Comparison of ENCODE assay signal across 9 cellular contexts in the genomic region with DNA sequence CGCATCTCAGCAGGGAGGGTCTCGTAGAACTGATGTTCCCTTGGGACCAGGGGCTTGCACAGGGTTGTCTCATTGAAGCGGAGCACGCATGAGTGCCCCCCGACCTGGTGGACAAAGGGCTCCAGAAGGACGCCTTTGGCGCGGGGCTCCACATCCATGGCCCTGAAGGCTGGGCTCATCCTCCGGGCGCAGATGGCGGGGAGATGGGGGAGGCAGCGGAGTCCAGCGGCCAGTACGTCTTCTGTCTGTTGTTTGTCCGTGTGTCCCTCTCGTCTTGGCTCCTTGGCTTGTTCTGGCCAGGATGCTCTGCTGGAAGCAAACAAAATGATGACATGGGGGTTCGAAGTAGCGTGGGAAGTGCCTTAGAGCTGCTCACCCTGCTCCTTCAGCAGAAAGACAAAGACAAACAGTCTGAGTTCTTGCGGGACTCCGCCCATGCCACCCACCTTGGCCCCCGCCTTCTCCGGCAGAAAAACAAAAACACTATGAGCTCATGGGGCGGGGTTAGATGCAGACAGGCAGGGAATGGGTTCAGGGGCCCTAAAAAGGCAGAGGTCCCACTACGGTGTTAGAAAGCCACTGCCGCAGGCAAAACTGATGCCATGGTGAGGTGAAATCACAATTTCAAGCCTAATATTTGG. TPM values are rescaled to one million over a fixed set of nuclear protein-coding genes. Genes with fewer than 3 reads are reported as not detected.
DNase-seq lines count a peak whose midpoint lies in the region; TF ChIP-seq lines count a peak whose summit lies in the region.
"Had no signal": no experiment of that assay in that cellular context is flagged by ENCODE, and none has a peak within 500 bp of the region (broad histone marks: within the 10 kb centered on the region; RNA-seq: fewer than 3 reads in every experiment).

No MANE protein-coding gene starts in this region.

- peak overlapping the region; percentile 26 for H3K4me3 ChIP-seq in AG04449 (ENCODE audit: low read depth, low read length)
- H3K4me3 ChIP-seq in SK-N-SH (ENCODE audit: low read depth in 2 of 2, low read length in 1 of 2): no peak overlapping the region; a peak in 1 of 4 replicates
- H3K4me3 ChIP-seq in fibroblast of pulmonary artery (replicated peaks; ENCODE audit: low read depth, low read length): peak overlapping the region; percentile 58
- no peak overlapping the region for H3K4me3 ChIP-seq in neural cell (ENCODE audit: low read length)
- no peak overlapping the region for H3K4me3 ChIP-seq in MG63

- no peak for TF ChIP-seq CTCF in AG04449 (IDR thresholded peaks at IDR 0.05; ENCODE audit: insufficient read depth, low read length, missing control alignments)
- TF ChIP-seq CTCF in SK-N-SH (IDR thresholded peaks at IDR 0.05): no peak
- TF ChIP-seq CTCF in fibroblast of pulmonary artery (IDR thresholded peaks at IDR 0.05; ENCODE audit: low read length, missing control alignments): no peak
- no peak for TF ChIP-seq CTCF in neural cell (IDR thresholded peaks at IDR 0.05; ENCODE audit: poor library complexity, severe bottlenecking)

- TF ChIP-seq RAD21 in SK-N-SH (IDR thresholded peaks at IDR 0.05; ENCODE audit: low read length) (no peak), neural cell (conservative IDR thresholded peaks at IDR 0.05) (no peak)

- no peaks in the 10 kb centered on the region for H3K9me3 ChIP-seq in SK-N-SH
- H3K9me3 ChIP-seq in neural cell (ENCODE audit: low read length): no peaks in the 10 kb centered on the region
- no peaks in the 10 kb centered on the region for H3K9me3 ChIP-seq in MG63

- peak overlapping the region; percentile 56; the same call in 1 of the 2 replicates for H3K9ac ChIP-seq in SK-N-SH
- no peak overlapping the region for H3K9ac ChIP-seq in neural cell (ENCODE audit: low read length)

- H3K79me2 ChIP-seq in SK-N-SH (ENCODE audit: insufficient read depth) (peaks cover 95% of the 10 kb centered on the region), neural cell (replicated peaks; ENCODE audit: insufficient read depth, low read length) (peaks cover 80% of the 10 kb centered on the region)

- TF ChIP-seq EP300 in SK-N-SH (IDR thresholded peaks at IDR 0.05; ENCODE audit: borderline replicate concordance in 1 of 2, low read depth in 1 of 2, low read length in 1 of 2): no peak
- no peak for TF ChIP-seq EP300 in neural cell (conservative IDR thresholded peaks at IDR 0.05; ENCODE audit: poor library complexity, severe bottlenecking)

- H3K36me3 ChIP-seq in SK-N-SH (replicated peaks in 1 of 2; ENCODE audit: control insufficient read depth in 1 of 2, insufficient read depth in 2 of 2, low read length in 1 of 2): peaks cover 63 to 65% of the 10 kb centered on the region in 2 experiments
- peaks cover 13% of the 10 kb centered on the region for H3K36me3 ChIP-seq in neural cell (ENCODE audit: insufficient read depth, low read length)
- peaks cover 14% of the 10 kb centered on the region for H3K36me3 ChIP-seq in MG63

- peaks cover 19 to 21% of the 10 kb centered on the region in 2 experiments; a peak in 3 of 4 replicates for H3K4me1 ChIP-seq in SK-N-SH (ENCODE audit: control insufficient read depth in 1 of 2, insufficient read depth in 2 of 2, low read depth in 1 of 2, low read length in 1 of 2)

- POLR2A ChIA-PET in AG04449 (lab: Yijun Ruan, JAX) (interaction anchor here (0.6 kb wide), 2 partner anchors 9 to 29 kb away, joined by 3 read pairs; no protein-coding TSS in a partner anchor), SK-N-SH (lab: Yijun Ruan, JAX) (no interaction called here)

- H3F3A ChIP-seq in SK-N-SH (replicated peaks; ENCODE audit: insufficient read depth) (peaks cover 50% of the 10 kb centered on the region), neural cell (ENCODE audit: insufficient read depth, low read length, poor library complexity, severe bottlenecking) (no peaks in the 10 kb centered on the region)

- H3K9me2 ChIP-seq in SK-N-SH (no peaks in the 10 kb centered on the region), neural cell (ENCODE audit: insufficient read depth, low read length) (no peaks in the 10 kb centered on the region)

- DNase-seq in AG04449 (ENCODE audit: low read depth, low spot score): no peak
- DNase-seq in SK-N-SH: no peak
- peak; percentile 89 for DNase-seq in fibroblast of pulmonary artery (ENCODE audit: low read depth)
- no peak for DNase-seq in NCI-H128 (lab: John Stamatoyannopoulos, UW; ENCODE audit: unreplicated experiment)
- DNase-seq in 8988T: no peak
- DNase-seq in GOT3 (lab: John Stamatoyannopoulos, UW): no peak
- DNase-seq in MG63: no peak
- DNase-seq: DMS79 had no signal

- 87% methylated on average over 18 of the region's 25 CpGs for WGBS in SK-N-SH (ENCODE audit: low lambda C conversion rate)

- H4K20me1 ChIP-seq in SK-N-SH (ENCODE audit: insufficient read depth) (peaks cover 94% of the 10 kb centered on the region), neural cell (ENCODE audit: insufficient read depth) (peaks cover 85% of the 10 kb centered on the region)

- H3K27ac ChIP-seq in SK-N-SH (ENCODE audit: low read depth in 2 of 2, low read length in 1 of 2) (peak overlapping the region; percentile 59 to 77), neural cell (ENCODE audit: low read length) (no peak overlapping the region)

- no peaks in the 10 kb centered on the region for H3K27me3 ChIP-seq in SK-N-SH (ENCODE audit: insufficient read depth)
- H3K27me3 ChIP-seq in neural cell (ENCODE audit: insufficient read depth, low read depth, low read length): no peaks in the 10 kb centered on the region
- H3K27me3 ChIP-seq in MG63: no peaks in the 10 kb centered on the region

- H2AFZ ChIP-seq in SK-N-SH (ENCODE audit: low read depth) (no peak overlapping the region), neural cell (ENCODE audit: low read depth, low read length) (no peak overlapping the region)

- H3K4me2 ChIP-seq in SK-N-SH (peak overlapping the region; percentile 71), neural cell (ENCODE audit: low read length) (no peak overlapping the region)

- CTCF ChIA-PET in AG04449 (lab: Yijun Ruan, JAX) (interaction anchor here (0.7 to 1.7 kb wide), 6 partner anchors 9 to 86 kb away, joined by 3 to 7 read pairs (median 4); a partner anchor contains a TSS), SK-N-SH (lab: Yijun Ruan, JAX) (interaction anchor here (1.1 to 3.4 kb wide), 3 partner anchors 9 to 45 kb away, joined by 4 to 14 read pairs (median 10); a partner anchor contains a TSS)

TF ChIP-seq in SK-N-SH, 30 proteins besides CTCF, POLR2A, EP300 and RAD21 (continues in another document):
- TF ChIP-seq RFX5 (IDR thresholded peaks at IDR 0.05; ENCODE audit: low read length): no peak
- TF ChIP-seq, protein P1, sequence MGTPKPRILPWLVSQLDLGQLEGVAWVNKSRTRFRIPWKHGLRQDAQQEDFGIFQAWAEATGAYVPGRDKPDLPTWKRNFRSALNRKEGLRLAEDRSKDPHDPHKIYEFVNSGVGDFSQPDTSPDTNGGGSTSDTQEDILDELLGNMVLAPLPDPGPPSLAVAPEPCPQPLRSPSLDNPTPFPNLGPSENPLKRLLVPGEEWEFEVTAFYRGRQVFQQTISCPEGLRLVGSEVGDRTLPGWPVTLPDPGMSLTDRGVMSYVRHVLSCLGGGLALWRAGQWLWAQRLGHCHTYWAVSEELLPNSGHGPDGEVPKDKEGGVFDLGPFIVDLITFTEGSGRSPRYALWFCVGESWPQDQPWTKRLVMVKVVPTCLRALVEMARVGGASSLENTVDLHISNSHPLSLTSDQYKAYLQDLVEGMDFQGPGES (IDR thresholded peaks at IDR 0.05; ENCODE audit: low read depth, low read length): no peak
- no peak for TF ChIP-seq NRF1 (IDR thresholded peaks at IDR 0.05; ENCODE audit: low read depth, low read length)
- no peak for TF ChIP-seq POLR2AphosphoS5 (IDR thresholded peaks at IDR 0.05; ENCODE audit: low read depth, low read length)

TF ChIP-seq in neural cell, 6 proteins besides CTCF, POLR2A, EP300 and RAD21:
- no peak for TF ChIP-seq TAF1 (IDR thresholded peaks at IDR 0.05; ENCODE audit: low read depth)
- TF ChIP-seq POLR2AphosphoS5 (IDR thresholded peaks at IDR 0.05): peak; percentile 19

RNA-seq across cellular contexts. Expression of a gene that starts 9.5 kb away (rescaled TPM):
- polyA plus RNA-seq in SK-N-SH (2012; rRNA removed) (20.4 and 24.9 TPM in 2 replicates), neural cell (19.0 and 29.3 TPM in 2 replicates)
- polyA plus RNA-seq in SK-N-SH (2012; cell fraction: cytosol; rRNA removed): 5.7 and 12.2 TPM in 2 replicates
- polyA plus RNA-seq in SK-N-SH (2012; cell fraction: nucleus; rRNA removed): 50.4 and 56.5 TPM in 2 replicates
- polyA minus RNA-seq in neural cell: 11.0 and 16.6 TPM in 2 replicates
- 2.0 and 4.8 TPM in 2 replicates for total RNA-seq in MG63 (2014; rRNA removed; shearing (Covaris generic); ENCODE audit: low replicate concordance)

RNA-seq across cellular contexts. Expression of a gene that starts 21.8 kb away (rescaled TPM):
- polyA plus RNA-seq in SK-N-SH (2012; rRNA removed) (178 and 219 TPM in 2 replicates), neural cell (451 and 480 TPM in 2 replicates)
- polyA plus RNA-seq in SK-N-SH (2012; cell fraction: cytosol; rRNA removed): 100 and 128 TPM in 2 replicates
- 677 and 702 TPM in 2 replicates for polyA plus RNA-seq in SK-N-SH (2012; cell fraction: nucleus; rRNA removed)
- 255 and 266 TPM in 2 replicates for polyA minus RNA-seq in neural cell
- total RNA-seq in MG63 (2014; rRNA removed; shearing (Covaris generic); ENCODE audit: low replicate concordance): 14.6 and 15.9 TPM in 2 replicates

RNA-seq across cellular contexts. Expression of a gene that starts 32.5 kb away (rescaled TPM):
- 10.0 and 11.7 TPM in 2 replicates for polyA plus RNA-seq in SK-N-SH (2012; rRNA removed)
- polyA plus RNA-seq in SK-N-SH (2012; cell fraction: cytosol; rRNA removed): 3.9 and 6.8 TPM in 2 replicates
- polyA plus RNA-seq in SK-N-SH (2012; cell fraction: nucleus; rRNA removed): 32.5 and 36.5 TPM in 2 replicates
- polyA plus RNA-seq in neural cell: 54.9 and 65.5 TPM in 2 replicates
- 104 and 118 TPM in 2 replicates for polyA minus RNA-seq in neural cell
- total RNA-seq in MG63 (2014; rRNA removed; shearing (Covaris generic); ENCODE audit: low replicate concordance): 0.05 and 0.16 TPM in 2 replicates

RNA-seq across cellular contexts. Expression of a gene that starts 60.0 kb away (rescaled TPM):
- polyA plus RNA-seq in SK-N-SH (2012; rRNA removed) (31.9 and 39.6 TPM in 2 replicates), neural cell (23.6 and 25.7 TPM in 2 replicates)
- 4.0 and 6.8 TPM in 2 replicates for polyA plus RNA-seq in SK-N-SH (2012; cell fraction: cytosol; rRNA removed)
- 246 and 273 TPM in 2 replicates for polyA plus RNA-seq in SK-N-SH (2012; cell fraction: nucleus; rRNA removed)
- polyA minus RNA-seq in neural cell: 9.4 and 9.7 TPM in 2 replicates
- 4.4 and 9.7 TPM in 2 replicates for total RNA-seq in MG63 (2014; rRNA removed; shearing (Covaris generic); ENCODE audit: low replicate concordance)

Comparison
In these comparisons a context has a peak if more than half of its experiments do, and no peak if none do; other contexts are left out.
1. H3K4me3 ChIP-seq: peak in AG04449 (single experiment) and fibroblast of pulmonary artery (single experiment); none in SK-N-SH (0 of 2), neural cell (single experiment) and MG63 (single experiment).